ENCODE assay signal across 3 cellular contexts in the genomic region with DNA sequence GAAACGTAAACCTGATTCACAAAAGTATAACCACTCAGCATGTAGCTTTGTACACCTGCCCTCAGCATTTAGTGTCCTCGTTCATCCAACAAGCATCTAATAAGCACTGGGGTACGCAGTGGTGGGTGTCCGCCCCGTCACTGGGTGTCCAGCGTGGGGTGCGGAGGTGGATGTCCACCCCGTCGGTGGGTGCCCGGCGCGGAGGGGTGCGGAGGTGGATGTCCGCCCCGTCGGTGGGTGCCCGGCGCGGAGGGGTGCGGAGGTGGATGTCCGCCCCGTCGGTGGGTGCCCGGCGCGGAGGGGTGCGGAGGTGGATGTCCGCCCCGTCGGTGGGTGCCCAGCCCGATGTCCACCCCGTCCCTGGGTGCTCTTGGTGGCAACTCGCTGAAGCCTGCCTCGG. TPM values are rescaled to one million over a fixed set of nuclear protein-coding genes. Genes with fewer than 3 reads are reported as not detected.
"Had no signal": no experiment of that assay in that cellular context is flagged by ENCODE, and none has a peak within 500 bp of the region (broad histone marks: within the 10 kb centered on the region; RNA-seq: fewer than 3 reads in every experiment).

No MANE protein-coding gene starts in this region.

RNA-seq across cellular contexts. Expression of a gene that starts 41.3 kb away (rescaled TPM):
- total RNA-seq: GM23248, GM23338, H4 had no signal
- polyA plus RNA-seq: GM23248 had no signal
